In the genomic region with DNA sequence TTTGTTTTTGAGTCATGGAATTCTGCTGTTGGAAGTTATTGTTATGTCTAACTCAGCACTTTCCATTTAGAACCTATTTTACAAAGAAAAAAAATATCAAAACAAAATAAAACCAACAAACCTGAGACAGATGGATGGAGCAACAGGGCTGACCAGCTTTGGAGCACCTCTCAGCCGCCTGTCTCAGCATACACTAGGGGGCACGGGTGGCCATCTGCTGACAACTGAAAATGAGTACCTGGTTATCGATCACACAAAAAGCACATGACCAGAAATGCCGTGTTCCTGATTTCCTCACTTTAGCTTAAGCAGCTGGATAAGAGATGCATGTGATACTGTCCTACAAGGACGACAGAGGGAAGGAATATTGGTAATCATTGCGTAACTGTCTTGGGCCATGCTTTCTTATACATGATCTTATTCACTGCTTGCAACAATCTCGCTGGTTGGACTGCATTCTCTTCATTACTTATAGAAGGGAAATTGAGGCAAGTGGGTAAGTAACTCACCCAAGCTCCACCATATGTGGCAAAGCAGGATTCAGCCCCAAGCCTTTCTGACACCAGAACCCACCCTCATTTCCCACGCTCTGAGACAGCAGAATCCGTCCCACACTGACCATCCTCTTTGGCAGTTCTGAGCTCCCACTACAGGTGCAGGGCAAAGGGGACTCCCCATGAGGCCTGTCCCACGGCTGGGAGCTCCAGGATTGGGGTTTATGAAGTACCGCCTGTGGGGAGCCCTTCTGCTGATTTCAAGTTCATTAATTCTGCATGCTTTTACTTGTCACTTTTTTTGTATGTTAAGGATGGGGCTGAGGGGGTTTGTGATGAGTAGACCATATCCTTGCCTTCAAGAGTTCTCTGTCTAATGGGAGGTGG, we compare ENCODE assay signal across 16 cellular contexts. TPM values are rescaled to one million over a fixed set of nuclear protein-coding genes. Genes with fewer than 3 reads are reported as not detected.
A peak's percentile ranks its signal among the peaks of the same experiment; 100 is the strongest.
DNase-seq lines count a peak whose midpoint lies in the region; ATAC-seq, FAIRE-seq and TF ChIP-seq lines count a peak whose summit lies in the region.
"Had no signal": no experiment of that assay in that cellular context is flagged by ENCODE, and none has a peak within 500 bp of the region (broad histone marks: within the 10 kb centered on the region; RNA-seq: fewer than 3 reads in every experiment).

No MANE protein-coding gene starts in this region.

- H3K9me3 Mint-ChIP-seq in type B pancreatic cell = no peaks in the 10 kb centered on the region
- no peaks in the 10 kb centered on the region for H3K9me3 Mint-ChIP-seq in activated CD4-positive, alpha-beta memory T cell treated with anti-CD3 and anti-CD28 coated beads for 36 hours
- H3K9me3 Mint-ChIP-seq: IgD-negative memory B cell had no signal

- no peaks in the 10 kb centered on the region for H3K27me3 Mint-ChIP-seq in type B pancreatic cell
- H3K27me3 Mint-ChIP-seq in activated CD4-positive, alpha-beta memory T cell treated with anti-CD3 and anti-CD28 coated beads for 36 hours = peaks cover 6% of the 10 kb centered on the region

- no peaks in the 10 kb centered on the region for H3K36me3 ChIP-seq in K562 (ENCODE audit: control insufficient read depth, insufficient read depth, low read length)

- H3K27ac ChIP-seq in K562 (ENCODE audit: extremely low read depth, low read depth, low read length) = no peak overlapping the region

- no peaks in the 10 kb centered on the region for H3K9me3 ChIP-seq in K562 (replicated peaks; ENCODE audit: control insufficient read depth, insufficient read depth, low read depth, low read length)
- H3K9me3 ChIP-seq: Caco-2 had no signal

- H2AFZ ChIP-seq in K562 (ENCODE audit: low read depth, low read length) = no peak overlapping the region

- peaks cover 9% of the 10 kb centered on the region for H3K36me3 Mint-ChIP-seq in type B pancreatic cell
- no peaks in the 10 kb centered on the region for H3K36me3 Mint-ChIP-seq in activated CD4-positive, alpha-beta memory T cell treated with anti-CD3 and anti-CD28 coated beads for 36 hours
- H3K36me3 Mint-ChIP-seq: IgD-negative memory B cell had no signal

- no peak for TF ChIP-seq CTCF in K562 (IDR thresholded peaks at IDR 0.05 in 2 of 3, conservative IDR thresholded peaks at IDR 0.05 in 1 of 3; ENCODE audit: insufficient read depth in 2 of 3, low read depth in 1 of 3, low read length in 3 of 3)
- TF ChIP-seq CTCF in type B pancreatic cell (conservative IDR thresholded peaks at IDR 0.05) = no peak

- no peaks in the 10 kb centered on the region for H3K79me2 ChIP-seq in K562 (ENCODE audit: control insufficient read depth, insufficient read depth, low read length)

- H3K4me1 ChIP-seq in K562 (replicated peaks in 1 of 2; ENCODE audit: control insufficient read depth in 2 of 2, insufficient read depth in 2 of 2, low read length in 2 of 2) = no peaks in the 10 kb centered on the region; a peak in 1 of 5 replicates
- H3K4me1 ChIP-seq: Caco-2 had no signal

- POLR2A ChIA-PET in K562 (lab: Yijun Ruan, JAX) = no interaction called here
- POLR2A ChIA-PET in activated CD4-positive, alpha-beta memory T cell treated with anti-CD3 and anti-CD28 coated beads for 36 hours (lab: Charles Lee) = no interaction called here

- no peak for TF ChIP-seq EP300 in K562 (IDR thresholded peaks at IDR 0.05; ENCODE audit: low read length)

- no peaks in the 10 kb centered on the region for H3K9me1 ChIP-seq in K562 (ENCODE audit: control insufficient read depth, insufficient read depth, low read length)

- no peak for TF ChIP-seq POLR2A in K562 (conservative IDR thresholded peaks at IDR 0.05)

- intact Hi-C loops in K562 (cut with micrococcal nuclease) = no loop called here
- intact Hi-C loops in activated CD4-positive, alpha-beta memory T cell treated with anti-CD3 and anti-CD28 coated beads for 36 hours (cut with micrococcal nuclease) = no loop called here

- TF ChIP-seq RAD21 in K562 (CRISPR knock-in tag; conservative IDR thresholded peaks at IDR 0.05 in 1 of 2, IDR thresholded peaks at IDR 0.05 in 1 of 2) = no peak

- no peak overlapping the region for H3K9ac ChIP-seq in K562 (ENCODE audit: insufficient read depth in 1 of 2, low read depth in 2 of 2, low read length in 2 of 2)

- H3K4me3 Mint-ChIP-seq in type B pancreatic cell = no peak overlapping the region
- H3K4me3 Mint-ChIP-seq in activated CD4-positive, alpha-beta memory T cell treated with anti-CD3 and anti-CD28 coated beads for 36 hours = no peak overlapping the region
- H3K4me3 Mint-ChIP-seq: IgD-negative memory B cell had no signal

- H4K20me1 ChIP-seq in K562 (replicated peaks; ENCODE audit: control insufficient read depth, insufficient read depth, low read length) = no peaks in the 10 kb centered on the region

- in situ Hi-C loops in K562 (cut with MboI) = no loop called here

- CTCF ChIA-PET in K562 (lab: Yijun Ruan, JAX; ENCODE audit: low intra/inter-chr PET ratio) = no interaction called here
- CTCF ChIA-PET in activated CD4-positive, alpha-beta memory T cell treated with anti-CD3 and anti-CD28 coated beads for 36 hours (lab: Charles Lee) = interaction anchor here (1.5 kb wide), 1 partner anchor 16 kb away, joined by 3 read pairs; no protein-coding TSS in a partner anchor

- no peak for ATAC-seq in K562
- peak; percentile 76 for ATAC-seq in left lobe of liver
- ATAC-seq in GM19455 (IDR thresholded peaks at IDR 0.05; ENCODE audit: unreplicated experiment) = no peak

- BruUV-seq in K562 (replicated peaks; lab: Mats Ljungman, UMichigan) = no TSS peak

- 3% methylated on average over 11 of the region's 11 CpGs for WGBS in K562 (ENCODE audit: insufficient coverage, low coverage, missing lambda C conversion rate)

- peaks cover 11% of the 10 kb centered on the region for H3K4me1 Mint-ChIP-seq in type B pancreatic cell (ENCODE audit: unreplicated experiment)
- peaks cover 3% of the 10 kb centered on the region for H3K4me1 Mint-ChIP-seq in activated CD4-positive, alpha-beta memory T cell treated with anti-CD3 and anti-CD28 coated beads for 36 hours (ENCODE audit: low read depth)

- H3K27ac Mint-ChIP-seq in type B pancreatic cell = peak overlapping the region; percentile 60
- H3K27ac Mint-ChIP-seq in activated CD4-positive, alpha-beta memory T cell treated with anti-CD3 and anti-CD28 coated beads for 36 hours = no peak overlapping the region

- DNase-seq in NCI-H2171 treated with DMSO at 0.1 percent for 48 hours (lab: John Stamatoyannopoulos, UW) (peak; percentile 50), NCI-H2171 (lab: John Stamatoyannopoulos, UW) (no peak), K562 (ENCODE audit: extremely low read depth in 1 of 4, low spot score in 3 of 4) (no peak), left lobe of liver (ENCODE audit: low spot score) (no peak), type B pancreatic cell (ENCODE audit: extremely low spot score, unreplicated experiment) (no peak), NCI-H82 treated with DMSO at 0.1 percent for 48 hours (lab: John Stamatoyannopoulos, UW; ENCODE audit: unreplicated experiment) (no peak)
- DNase-seq in activated CD4-positive, alpha-beta memory T cell treated with anti-CD3 and anti-CD28 coated beads for 36 hours = no peak
- DNase-seq: Caco-2, NCI-H446 treated with DMSO at 0.1 percent for 48 hours, NCI-H82, SIG-M5 had no signal

- no peak overlapping the region for H3K4me3 ChIP-seq in K562

- FAIRE-seq in K562 (lab: Jason Lieb, UNC) = no peak
- FAIRE-seq: GM12892, GM19239, RCC 7860 had no signal

- H3K4me2 ChIP-seq in K562 (ENCODE audit: insufficient read depth, low read length) = no peak overlapping the region

- peaks cover 0 to 25% of the 10 kb centered on the region in 2 experiments; a peak in 2 of 5 replicates for H3K27me3 ChIP-seq in K562 (ENCODE audit: control insufficient read depth in 2 of 2, insufficient read depth in 2 of 2, low read length in 2 of 2)

TF ChIP-seq in K562, 482 proteins besides CTCF, POLR2A, EP300 and RAD21:
- TF ChIP-seq SMAD1 (IDR thresholded peaks at IDR 0.05; ENCODE audit: low read depth, low read length, partially characterized antibody) (no peak), CEBPG (CRISPR knock-in tag; IDR thresholded peaks at IDR 0.05) (no peak), CEBPG (tag; conservative IDR thresholded peaks at IDR 0.05 in 1 of 2, IDR thresholded peaks at IDR 0.05 in 1 of 2) (0 out of 4 replicates have a peak, but pooled peaks have one; percentile 24 to 31), CEBPB (tag; IDR thresholded peaks at IDR 0.05) (peak; percentile 50; the same call in 1 of the 2 replicates)

RNA-seq across cellular contexts. Expression of a gene that starts 43.5 kb away (rescaled TPM):
- 0.05 TPM in 1 of 2 replicates, not detected in the other for total RNA-seq in K562 (2011; cell fraction: chromatin; rRNA removed; ENCODE audit: low replicate concordance)
- total RNA-seq in K562 (2011; cell fraction: nucleolus; rRNA removed) = not detected in 2 replicates
- total RNA-seq in K562 (2011; cell fraction: nucleoplasm; rRNA removed) = not detected in 2 replicates
- not detected in 2 replicates for total RNA-seq in K562 (2014; rRNA removed)
- not detected in 2 replicates for total RNA-seq in K562 (2014; rRNA removed; fragmentation: Illumina TruSeq; extraction: Trizol)
- not detected in 2 replicates for total RNA-seq in K562 (2015; rRNA removed; fragmentation: Illumina TruSeq; extraction: Trizol)
- 0.04 TPM in 1 of 2 replicates, not detected in the other for total RNA-seq in K562 (2021)
- not detected in 2 replicates for polyA plus RNA-seq in K562 (2011; rRNA removed)
- not detected in 2 replicates for polyA plus RNA-seq in K562 (2011; cell fraction: cytosol; rRNA removed)
- not detected in 2 replicates for polyA plus RNA-seq in K562 (2011; cell fraction: nucleus; rRNA removed)
- polyA plus RNA-seq in K562 (2012) = not detected in 2 replicates
- polyA plus RNA-seq in K562 (2014; fragmentation: Illumina TruSeq; extraction: Trizol) = not detected in 2 replicates
- polyA plus RNA-seq in K562 (2014; fragmentation: Nextera tagmentation; extraction: Ambion mirVana) = not detected
- polyA plus RNA-seq in K562 (2014; rRNA removed) = 0.04 TPM in 1 of 2 replicates, not detected in the other
- not detected in 2 replicates for polyA minus RNA-seq in K562 (2011; rRNA and poly(A)+ RNA removed)
- not detected in 2 replicates for polyA minus RNA-seq in K562 (2011; cell fraction: cytosol; rRNA and poly(A)+ RNA removed)
- polyA minus RNA-seq in K562 (2011; cell fraction: nucleus; rRNA and poly(A)+ RNA removed) = not detected in 2 replicates
- 4.7 TPM for total RNA-seq in left lobe of liver
- total RNA-seq in type B pancreatic cell (ENCODE audit: low replicate concordance) = 29.2 and 57.4 TPM in 2 replicates
- 1 to 10 TPM; 3.2 to 4.6 TPM for total RNA-seq in activated CD4-positive, alpha-beta memory T cell treated with anti-CD3 and anti-CD28 coated beads for 36 hours
